In genomic region chr2:231037202-231037730, GRCh38 we compare ENCODE assay signal across 1 cellular context.
TF ChIP-seq lines count a peak whose summit lies in the region.

Gene C2orf72, plus strand, starts transcription at chr2:231037523. Its CDS starts 43 bp downstream, at chr2:231037566.

TF ChIP-seq in HepG2, 621 proteins besides CTCF, POLR2A, EP300 and RAD21 (continued from another document and continues in another):
- TF ChIP-seq MYNN (CRISPR knock-in tag; IDR thresholded peaks at IDR 0.05; ENCODE audit: low read depth) (no peak), ZBTB7B (CRISPR knock-in tag; IDR thresholded peaks at IDR 0.05) (peak; percentile 61; the same call in 1 of the 2 replicates), CAMTA2 (CRISPR knock-in tag; IDR thresholded peaks at IDR 0.05; ENCODE audit: borderline replicate concordance) (no peak), HES4 (CRISPR knock-in tag; IDR thresholded peaks at IDR 0.05; ENCODE audit: borderline replicate concordance) (peak; percentile 34; the same call in 1 of the 2 replicates), SP1 (IDR thresholded peaks at IDR 0.05) (no peak), SP1 (CRISPR knock-in tag; IDR thresholded peaks at IDR 0.05) (no peak), TCF7L2 (IDR thresholded peaks at IDR 0.05; ENCODE audit: low read depth, low read length) (no peak), HNRNPK (IDR thresholded peaks at IDR 0.05; ENCODE audit: low read depth, low read length, poor library complexity, severe bottlenecking) (no peak), ETV6 (CRISPR knock-in tag; conservative IDR thresholded peaks at IDR 0.05) (peak; percentile 33), FOXP4 (CRISPR knock-in tag; IDR thresholded peaks at IDR 0.05) (no peak), JUN (CRISPR knock-in tag; IDR thresholded peaks at IDR 0.05) (no peak), ZZZ3 (CRISPR knock-in tag; IDR thresholded peaks at IDR 0.05; ENCODE audit: borderline replicate concordance) (no peak), ZNF251 (CRISPR knock-in tag; IDR thresholded peaks at IDR 0.05) (no peak), HINFP (CRISPR knock-in tag; IDR thresholded peaks at IDR 0.05; ENCODE audit: low read depth) (no peak), ZNF124 (CRISPR knock-in tag; IDR thresholded peaks at IDR 0.05) (no peak), ZNF570 (CRISPR knock-in tag; IDR thresholded peaks at IDR 0.05; ENCODE audit: borderline replicate concordance) (no peak), ZNF263 (CRISPR knock-in tag; IDR thresholded peaks at IDR 0.05) (peak; percentile 87), PRPF4 (IDR thresholded peaks at IDR 0.05; ENCODE audit: low read depth, low read length, poor library complexity, severe bottlenecking) (no peak), LCORL (IDR thresholded peaks at IDR 0.05) (no peak), LCORL (CRISPR knock-in tag; IDR thresholded peaks at IDR 0.05) (no peak), ZNF687 (CRISPR knock-in tag; IDR thresholded peaks at IDR 0.05) (peak; percentile 76), PATZ1 (CRISPR knock-in tag; IDR thresholded peaks at IDR 0.05) (peak; percentile 96), RFX5 (IDR thresholded peaks at IDR 0.05; ENCODE audit: low read depth, low read length) (no peak), ELF3 (CRISPR knock-in tag; IDR thresholded peaks at IDR 0.05) (peak; percentile 36; the same call in 1 of the 2 replicates), TBL1XR1 (IDR thresholded peaks at IDR 0.05; ENCODE audit: borderline replicate concordance, low read length, partially characterized antibody) (no peak), TERF1 (CRISPR knock-in tag; IDR thresholded peaks at IDR 0.05) (no peak), NAIF1 (CRISPR knock-in tag; IDR thresholded peaks at IDR 0.05; ENCODE audit: borderline replicate concordance) (no peak), ZNF737 (CRISPR knock-in tag; IDR thresholded peaks at IDR 0.05; ENCODE audit: borderline replicate concordance) (no peak), CCAR2 (optimal IDR thresholded peaks at IDR 0.05; ENCODE audit: low read depth, low read length) (no peak)
- TF ChIP-seq, protein P1, sequence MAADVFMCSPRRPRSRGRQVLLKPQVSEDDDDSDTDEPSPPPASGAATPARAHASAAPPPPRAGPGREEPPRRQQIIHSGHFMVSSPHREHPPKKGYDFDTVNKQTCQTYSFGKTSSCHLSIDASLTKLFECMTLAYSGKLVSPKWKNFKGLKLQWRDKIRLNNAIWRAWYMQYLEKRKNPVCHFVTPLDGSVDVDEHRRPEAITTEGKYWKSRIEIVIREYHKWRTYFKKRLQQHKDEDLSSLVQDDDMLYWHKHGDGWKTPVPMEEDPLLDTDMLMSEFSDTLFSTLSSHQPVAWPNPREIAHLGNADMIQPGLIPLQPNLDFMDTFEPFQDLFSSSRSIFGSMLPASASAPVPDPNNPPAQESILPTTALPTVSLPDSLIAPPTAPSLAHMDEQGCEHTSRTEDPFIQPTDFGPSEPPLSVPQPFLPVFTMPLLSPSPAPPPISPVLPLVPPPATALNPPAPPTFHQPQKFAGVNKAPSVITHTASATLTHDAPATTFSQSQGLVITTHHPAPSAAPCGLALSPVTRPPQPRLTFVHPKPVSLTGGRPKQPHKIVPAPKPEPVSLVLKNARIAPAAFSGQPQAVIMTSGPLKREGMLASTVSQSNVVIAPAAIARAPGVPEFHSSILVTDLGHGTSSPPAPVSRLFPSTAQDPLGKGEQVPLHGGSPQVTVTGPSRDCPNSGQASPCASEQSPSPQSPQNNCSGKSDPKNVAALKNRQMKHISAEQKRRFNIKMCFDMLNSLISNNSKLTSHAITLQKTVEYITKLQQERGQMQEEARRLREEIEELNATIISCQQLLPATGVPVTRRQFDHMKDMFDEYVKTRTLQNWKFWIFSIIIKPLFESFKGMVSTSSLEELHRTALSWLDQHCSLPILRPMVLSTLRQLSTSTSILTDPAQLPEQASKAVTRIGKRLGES (CRISPR knock-in tag; IDR thresholded peaks at IDR 0.05; ENCODE audit: borderline replicate concordance) = no peak
- TF ChIP-seq, protein P2, sequence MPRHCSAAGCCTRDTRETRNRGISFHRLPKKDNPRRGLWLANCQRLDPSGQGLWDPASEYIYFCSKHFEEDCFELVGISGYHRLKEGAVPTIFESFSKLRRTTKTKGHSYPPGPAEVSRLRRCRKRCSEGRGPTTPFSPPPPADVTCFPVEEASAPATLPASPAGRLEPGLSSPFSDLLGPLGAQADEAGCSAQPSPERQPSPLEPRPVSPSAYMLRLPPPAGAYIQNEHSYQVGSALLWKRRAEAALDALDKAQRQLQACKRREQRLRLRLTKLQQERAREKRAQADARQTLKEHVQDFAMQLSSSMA (CRISPR knock-in tag; IDR thresholded peaks at IDR 0.05) = no peak
- TF ChIP-seq, protein P3, sequence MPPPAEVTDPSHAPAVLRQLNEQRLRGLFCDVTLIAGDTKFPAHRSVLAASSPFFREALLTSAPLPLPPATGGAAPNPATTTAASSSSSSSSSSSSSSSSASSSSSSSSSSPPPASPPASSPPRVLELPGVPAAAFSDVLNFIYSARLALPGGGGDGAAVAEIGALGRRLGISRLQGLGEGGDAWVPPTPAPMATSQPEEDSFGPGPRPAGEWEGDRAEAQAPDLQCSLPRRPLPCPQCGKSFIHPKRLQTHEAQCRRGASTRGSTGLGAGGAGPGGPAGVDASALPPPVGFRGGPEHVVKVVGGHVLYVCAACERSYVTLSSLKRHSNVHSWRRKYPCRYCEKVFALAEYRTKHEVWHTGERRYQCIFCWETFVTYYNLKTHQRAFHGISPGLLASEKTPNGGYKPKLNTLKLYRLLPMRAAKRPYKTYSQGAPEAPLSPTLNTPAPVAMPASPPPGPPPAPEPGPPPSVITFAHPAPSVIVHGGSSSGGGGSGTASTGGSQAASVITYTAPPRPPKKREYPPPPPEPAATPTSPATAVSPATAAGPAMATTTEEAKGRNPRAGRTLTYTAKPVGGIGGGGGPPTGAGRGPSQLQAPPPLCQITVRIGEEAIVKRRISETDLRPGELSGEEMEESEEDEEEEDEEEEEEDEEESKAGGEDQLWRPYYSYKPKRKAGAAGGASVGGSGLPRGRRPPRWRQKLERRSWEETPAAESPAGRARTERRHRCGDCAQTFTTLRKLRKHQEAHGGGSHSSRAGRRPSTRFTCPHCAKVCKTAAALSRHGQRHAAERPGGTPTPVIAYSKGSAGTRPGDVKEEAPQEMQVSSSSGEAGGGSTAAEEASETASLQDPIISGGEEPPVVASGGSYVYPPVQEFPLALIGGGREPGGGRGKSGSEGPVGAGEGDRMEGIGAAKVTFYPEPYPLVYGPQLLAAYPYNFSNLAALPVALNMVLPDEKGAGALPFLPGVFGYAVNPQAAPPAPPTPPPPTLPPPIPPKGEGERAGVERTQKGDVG (CRISPR knock-in tag; IDR thresholded peaks at IDR 0.05; ENCODE audit: borderline replicate concordance) = no peak
